24 cellular contexts compared by ENCODE assay signal in genomic region chr2:188570365-188570764, GRCh38.
DNase-seq lines count a peak whose midpoint lies in the region; ATAC-seq and TF ChIP-seq lines count a peak whose summit lies in the region.
"Had no signal": no experiment of that assay in that cellular context is flagged by ENCODE, and none has a peak within 500 bp of the region (broad histone marks: within the 10 kb centered on the region; RNA-seq: fewer than 3 reads in every experiment).

No MANE protein-coding gene starts in this region.

- no peak overlapping the region for H3K4me3 Mint-ChIP-seq in mesothelial cell of epicardium
- H3K4me3 Mint-ChIP-seq: B cell; CD8-positive, alpha-beta T cell had no signal

- no peak for TF ChIP-seq RAD21 in Ishikawa (IDR thresholded peaks at IDR 0.05; ENCODE audit: low read depth)

- H3K4me1 Mint-ChIP-seq in mesothelial cell of epicardium, result peaks cover 7% of the 10 kb centered on the region
- H3K4me1 Mint-ChIP-seq: B cell had no signal

- H3K27me3 Mint-ChIP-seq in mesothelial cell of epicardium (ENCODE audit: low read depth), result no peaks in the 10 kb centered on the region
- H3K27me3 Mint-ChIP-seq: B cell had no signal

- peaks cover 22% of the 10 kb centered on the region for H3K9me3 Mint-ChIP-seq in mesothelial cell of epicardium
- H3K9me3 Mint-ChIP-seq: CD8-positive, alpha-beta T cell had no signal

- no peak overlapping the region for H3K4me3 ChIP-seq in astrocyte of the spinal cord (ENCODE audit: low read depth, low read length)
- H3K4me3 ChIP-seq: A549, PC-9, SJSA1 had no signal

- in situ Hi-C loops in astrocyte of the spinal cord (cut with HindIII; ENCODE audit: low sequenced_read_pairs), result no loop called here

- peak; percentile 59 for TF ChIP-seq EP300 in Ishikawa (IDR thresholded peaks at IDR 0.05; ENCODE audit: borderline replicate concordance)

- TF ChIP-seq CTCF in astrocyte of the spinal cord (IDR thresholded peaks at IDR 0.05; ENCODE audit: low read depth, low read length) (no peak), mesothelial cell of epicardium (IDR thresholded peaks at IDR 0.05; ENCODE audit: unreplicated experiment) (no peak)

- H3K36me3 Mint-ChIP-seq in mesothelial cell of epicardium, result peaks cover 51% of the 10 kb centered on the region
- H3K36me3 Mint-ChIP-seq: CD8-positive, alpha-beta T cell had no signal

- DNase-seq in astrocyte of the spinal cord (ENCODE audit: low read depth, low spot score) (peak; percentile 46), mesothelial cell of epicardium (ENCODE audit: low spot score in 2 of 2, unreplicated experiment in 2 of 2) (no peak), erythroblast (lab: John Stamatoyannopoulos, UW) (no peak)
- DNase-seq: Caco-2; CD8-positive, alpha-beta T cell; GOT3; HCEC 1CT; Karpas-422; NCI-H1105; NCI-H1436 treated with DMSO at 0.1 percent for 48 hours; NCI-H1930; NCI-H2107; NCI-H446 treated with DMSO at 0.1 percent for 48 hours; NCI-H526; PC-9; Right ventricle myocardium superior; RPMI8226 had no signal

- peak overlapping the region; percentile 34 for H3K27ac Mint-ChIP-seq in mesothelial cell of epicardium
- H3K27ac Mint-ChIP-seq: B cell; CD8-positive, alpha-beta T cell had no signal

- no peak for TF ChIP-seq POLR2A in erythroblast (IDR thresholded peaks at IDR 0.05; ENCODE audit: low read length)

- no peak for ATAC-seq in HG03025 (IDR thresholded peaks at IDR 0.05; ENCODE audit: low FRiP score, unreplicated experiment)
- no peak for ATAC-seq in HG02884 (IDR thresholded peaks at IDR 0.05; ENCODE audit: unreplicated experiment)
- ATAC-seq in GM21786 (IDR thresholded peaks at IDR 0.05; ENCODE audit: unreplicated experiment), result no peak
- ATAC-seq: A549; CD8-positive, alpha-beta T cell had no signal

TF ChIP-seq in Ishikawa, 13 proteins besides CTCF, POLR2A, EP300 and RAD21:
- TF ChIP-seq, protein P1, sequence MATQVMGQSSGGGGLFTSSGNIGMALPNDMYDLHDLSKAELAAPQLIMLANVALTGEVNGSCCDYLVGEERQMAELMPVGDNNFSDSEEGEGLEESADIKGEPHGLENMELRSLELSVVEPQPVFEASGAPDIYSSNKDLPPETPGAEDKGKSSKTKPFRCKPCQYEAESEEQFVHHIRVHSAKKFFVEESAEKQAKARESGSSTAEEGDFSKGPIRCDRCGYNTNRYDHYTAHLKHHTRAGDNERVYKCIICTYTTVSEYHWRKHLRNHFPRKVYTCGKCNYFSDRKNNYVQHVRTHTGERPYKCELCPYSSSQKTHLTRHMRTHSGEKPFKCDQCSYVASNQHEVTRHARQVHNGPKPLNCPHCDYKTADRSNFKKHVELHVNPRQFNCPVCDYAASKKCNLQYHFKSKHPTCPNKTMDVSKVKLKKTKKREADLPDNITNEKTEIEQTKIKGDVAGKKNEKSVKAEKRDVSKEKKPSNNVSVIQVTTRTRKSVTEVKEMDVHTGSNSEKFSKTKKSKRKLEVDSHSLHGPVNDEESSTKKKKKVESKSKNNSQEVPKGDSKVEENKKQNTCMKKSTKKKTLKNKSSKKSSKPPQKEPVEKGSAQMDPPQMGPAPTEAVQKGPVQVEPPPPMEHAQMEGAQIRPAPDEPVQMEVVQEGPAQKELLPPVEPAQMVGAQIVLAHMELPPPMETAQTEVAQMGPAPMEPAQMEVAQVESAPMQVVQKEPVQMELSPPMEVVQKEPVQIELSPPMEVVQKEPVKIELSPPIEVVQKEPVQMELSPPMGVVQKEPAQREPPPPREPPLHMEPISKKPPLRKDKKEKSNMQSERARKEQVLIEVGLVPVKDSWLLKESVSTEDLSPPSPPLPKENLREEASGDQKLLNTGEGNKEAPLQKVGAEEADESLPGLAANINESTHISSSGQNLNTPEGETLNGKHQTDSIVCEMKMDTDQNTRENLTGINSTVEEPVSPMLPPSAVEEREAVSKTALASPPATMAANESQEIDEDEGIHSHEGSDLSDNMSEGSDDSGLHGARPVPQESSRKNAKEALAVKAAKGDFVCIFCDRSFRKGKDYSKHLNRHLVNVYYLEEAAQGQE (IDR thresholded peaks at IDR 0.05; ENCODE audit: low read depth), result no peak
- TF ChIP-seq TEAD4 (IDR thresholded peaks at IDR 0.05) (0 out of 2 replicates have a peak, but pooled peaks have one; percentile 24), TAF1 (IDR thresholded peaks at IDR 0.05; ENCODE audit: low read depth) (no peak), CEBPB (IDR thresholded peaks at IDR 0.05) (peak; percentile 68), TCF12 (IDR thresholded peaks at IDR 0.05; ENCODE audit: low read depth) (peak; percentile 48; the same call in 1 of the 2 replicates), NFIC (IDR thresholded peaks at IDR 0.05) (0 out of 2 replicates have a peak, but pooled peaks have one; percentile 10), EGR1 (IDR thresholded peaks at IDR 0.05) (no peak), YY1 (IDR thresholded peaks at IDR 0.05; ENCODE audit: low read depth) (no peak), USF1 (IDR thresholded peaks at IDR 0.05) (no peak), CREB1 (IDR thresholded peaks at IDR 0.05; ENCODE audit: low read depth) (no peak), FOXM1 (IDR thresholded peaks at IDR 0.05; ENCODE audit: borderline replicate concordance, low read depth) (peak; percentile 57; the same call in 1 of the 2 replicates), ZBTB7A (IDR thresholded peaks at IDR 0.05; ENCODE audit: low read depth) (no peak), MAX (IDR thresholded peaks at IDR 0.05) (no peak)
TF ChIP-seq in Ishikawa: peak in this region for 5.
